In the genomic region with DNA sequence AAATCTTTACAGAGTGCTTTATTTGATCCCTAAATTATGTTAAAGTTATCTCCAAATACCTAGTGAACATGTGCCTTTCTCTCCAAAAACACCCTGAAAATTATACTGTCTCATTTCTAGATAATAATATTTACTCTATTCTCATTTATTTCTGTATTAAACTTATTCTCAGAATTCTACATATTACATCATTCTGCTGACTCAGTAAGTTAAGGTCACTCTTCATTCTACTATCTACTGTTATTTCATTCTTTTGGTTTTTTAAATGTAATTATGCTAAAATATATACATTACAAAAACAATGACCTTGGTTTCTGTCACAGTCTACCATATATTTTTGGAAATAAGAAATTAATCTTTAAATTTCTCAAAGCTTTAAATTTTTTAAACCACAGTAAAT, we compare ENCODE assay signal across 18 cellular contexts.
DNase-seq lines count a peak whose midpoint lies in the region; ATAC-seq, FAIRE-seq and TF ChIP-seq lines count a peak whose summit lies in the region.
"Had no signal": no experiment of that assay in that cellular context is flagged by ENCODE, and none has a peak within 500 bp of the region (broad histone marks: within the 10 kb centered on the region; RNA-seq: fewer than 3 reads in every experiment).

No MANE protein-coding gene starts in this region.

- H3K27me3 ChIP-seq in K562 (ENCODE audit: control insufficient read depth in 2 of 2, insufficient read depth in 2 of 2, low read length in 2 of 2) = no peaks in the 10 kb centered on the region

- FAIRE-seq in A204.1 (lab: Jason Lieb, UNC) (peak; percentile 57), K562 (lab: Jason Lieb, UNC) (no peak), kidney (lab: Jason Lieb, UNC) (peak; percentile 6)
- FAIRE-seq: HTR-8/SVneo had no signal

- TF ChIP-seq CTCF in HEK293 (tag by site-specific recombination; IDR thresholded peaks at IDR 0.05) (no peak), K562 (IDR thresholded peaks at IDR 0.05 in 2 of 3, conservative IDR thresholded peaks at IDR 0.05 in 1 of 3; ENCODE audit: insufficient read depth in 2 of 3, low read depth in 1 of 3, low read length in 3 of 3) (no peak), kidney (IDR thresholded peaks at IDR 0.05; ENCODE audit: borderline replicate concordance, extremely low read depth, insufficient read depth) (no peak)

- H3K9ac ChIP-seq in K562 (ENCODE audit: insufficient read depth in 1 of 2, low read depth in 2 of 2, low read length in 2 of 2) = no peak overlapping the region
- H3K9ac ChIP-seq in kidney (ENCODE audit: low read length in 2 of 2) = no peak overlapping the region

- in situ Hi-C loops in K562 (cut with MboI) = no loop called here

- no peak for TF ChIP-seq EP300 in K562 (IDR thresholded peaks at IDR 0.05; ENCODE audit: low read length)

- no peak for TF ChIP-seq RAD21 in K562 (CRISPR knock-in tag; conservative IDR thresholded peaks at IDR 0.05 in 1 of 2, IDR thresholded peaks at IDR 0.05 in 1 of 2)

- H3K4me3 ChIP-seq in HEK293 (ENCODE audit: low read depth, low read length) = no peak overlapping the region
- H3K4me3 ChIP-seq in K562 = no peak overlapping the region
- H3K4me3 ChIP-seq in kidney (ENCODE audit: low read length in 2 of 2) = no peak overlapping the region
- H3K4me3 ChIP-seq: HAP-1 had no signal

- H4K20me1 ChIP-seq in K562 (replicated peaks; ENCODE audit: control insufficient read depth, insufficient read depth, low read length) = no peaks in the 10 kb centered on the region

- H3K36me3 ChIP-seq in HEK293 (ENCODE audit: control insufficient read depth in 2 of 2, insufficient read depth in 1 of 2, low read length in 2 of 2) = peaks cover 0 to 17% of the 10 kb centered on the region in 2 experiments; a peak in 2 of 3 replicates
- peaks cover 37% of the 10 kb centered on the region for H3K36me3 ChIP-seq in K562 (ENCODE audit: control insufficient read depth, insufficient read depth, low read length)
- peaks cover 0 to 3% of the 10 kb centered on the region in 2 donors for H3K36me3 ChIP-seq in kidney (ENCODE audit: control insufficient read depth in 1 of 2, insufficient read depth in 2 of 2, low read length in 2 of 2)
- H3K36me3 ChIP-seq: HAP-1 had no signal

- no peak overlapping the region for H3K4me2 ChIP-seq in K562 (ENCODE audit: insufficient read depth, low read length)

- H3K4me1 ChIP-seq in HEK293 (ENCODE audit: control insufficient read depth, insufficient read depth, low read length) (no peaks in the 10 kb centered on the region), K562 (replicated peaks in 1 of 2; ENCODE audit: control insufficient read depth in 2 of 2, insufficient read depth in 2 of 2, low read length in 2 of 2) (no peaks in the 10 kb centered on the region), kidney (ENCODE audit: control insufficient read depth in 1 of 2, insufficient read depth in 1 of 2, low read depth in 1 of 2, low read length in 2 of 2) (no peaks in the 10 kb centered on the region)

- no peak for ATAC-seq in K562

- TF ChIP-seq POLR2A in K562 (conservative IDR thresholded peaks at IDR 0.05) = no peak

- POLR2A ChIA-PET in HEK293 (lab: Yijun Ruan, JAX) = no interaction called here
- POLR2A ChIA-PET in K562 (lab: Yijun Ruan, JAX) = interaction anchor here (1.1 kb wide), 1 partner anchor 9 kb away, joined by 4 read pairs; no protein-coding TSS in a partner anchor

- CTCF ChIA-PET in HEK293 (lab: Yijun Ruan, JAX) (interaction anchor here (0.7 kb wide), 1 partner anchor 97 kb away, joined by 3 read pairs; no protein-coding TSS in a partner anchor), K562 (lab: Yijun Ruan, JAX; ENCODE audit: low intra/inter-chr PET ratio) (no interaction called here)

- H3K79me2 ChIP-seq in K562 (ENCODE audit: control insufficient read depth, insufficient read depth, low read length) = no peaks in the 10 kb centered on the region

- DNase-seq in K562 (ENCODE audit: extremely low read depth in 1 of 4, low spot score in 3 of 4) (no peak), kidney (no peak), GM03348 (ENCODE audit: low spot score) (no peak), kidney glomerular epithelial cell (lab: John Stamatoyannopoulos, UW) (no peak), NCI-H128 (lab: John Stamatoyannopoulos, UW; ENCODE audit: unreplicated experiment) (no peak)
- DNase-seq: 8988T; C1 segment of cervical spinal cord; CD4-positive, alpha-beta T cell; COR-L47; DND-41; GF-D8; GOT3; HFFc6; KG1 had no signal

- no TSS peak for BruUV-seq in K562 (replicated peaks; lab: Mats Ljungman, UMichigan)

- no peak overlapping the region for H2AFZ ChIP-seq in K562 (ENCODE audit: low read depth, low read length)

- intact Hi-C loops in K562 (cut with micrococcal nuclease) = no loop called here
- intact Hi-C loops in kidney (cut with DNase I) = no loop called here

- H3K9me3 ChIP-seq in HEK293 (ENCODE audit: control insufficient read depth, insufficient read depth, low read depth, low read length) = no peaks in the 10 kb centered on the region
- no peaks in the 10 kb centered on the region for H3K9me3 ChIP-seq in K562 (replicated peaks; ENCODE audit: control insufficient read depth, insufficient read depth, low read depth, low read length)
- H3K9me3 ChIP-seq in kidney (ENCODE audit: control insufficient read depth in 1 of 2, low read length in 2 of 2) = no peaks in the 10 kb centered on the region
- H3K9me3 ChIP-seq: HAP-1 had no signal

- H3K9me1 ChIP-seq in K562 (ENCODE audit: control insufficient read depth, insufficient read depth, low read length) = no peaks in the 10 kb centered on the region

- H3K27ac ChIP-seq in HEK293 (ENCODE audit: extremely low read depth, low read depth, low read length) (no peak overlapping the region), K562 (ENCODE audit: extremely low read depth, low read depth, low read length) (no peak overlapping the region), kidney (ENCODE audit: low read depth in 2 of 2, low read length in 2 of 2) (no peak overlapping the region)

TF ChIP-seq in HEK293, 187 proteins besides CTCF, POLR2A, EP300 and RAD21 (continues in another document):
- TF ChIP-seq, protein P1, sequence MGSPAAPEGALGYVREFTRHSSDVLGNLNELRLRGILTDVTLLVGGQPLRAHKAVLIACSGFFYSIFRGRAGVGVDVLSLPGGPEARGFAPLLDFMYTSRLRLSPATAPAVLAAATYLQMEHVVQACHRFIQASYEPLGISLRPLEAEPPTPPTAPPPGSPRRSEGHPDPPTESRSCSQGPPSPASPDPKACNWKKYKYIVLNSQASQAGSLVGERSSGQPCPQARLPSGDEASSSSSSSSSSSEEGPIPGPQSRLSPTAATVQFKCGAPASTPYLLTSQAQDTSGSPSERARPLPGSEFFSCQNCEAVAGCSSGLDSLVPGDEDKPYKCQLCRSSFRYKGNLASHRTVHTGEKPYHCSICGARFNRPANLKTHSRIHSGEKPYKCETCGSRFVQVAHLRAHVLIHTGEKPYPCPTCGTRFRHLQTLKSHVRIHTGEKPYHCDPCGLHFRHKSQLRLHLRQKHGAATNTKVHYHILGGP (tag by site-specific recombination; IDR thresholded peaks at IDR 0.05) = 0 out of 2 replicates have a peak, but pooled peaks have one; percentile 15
- TF ChIP-seq, protein P2, sequence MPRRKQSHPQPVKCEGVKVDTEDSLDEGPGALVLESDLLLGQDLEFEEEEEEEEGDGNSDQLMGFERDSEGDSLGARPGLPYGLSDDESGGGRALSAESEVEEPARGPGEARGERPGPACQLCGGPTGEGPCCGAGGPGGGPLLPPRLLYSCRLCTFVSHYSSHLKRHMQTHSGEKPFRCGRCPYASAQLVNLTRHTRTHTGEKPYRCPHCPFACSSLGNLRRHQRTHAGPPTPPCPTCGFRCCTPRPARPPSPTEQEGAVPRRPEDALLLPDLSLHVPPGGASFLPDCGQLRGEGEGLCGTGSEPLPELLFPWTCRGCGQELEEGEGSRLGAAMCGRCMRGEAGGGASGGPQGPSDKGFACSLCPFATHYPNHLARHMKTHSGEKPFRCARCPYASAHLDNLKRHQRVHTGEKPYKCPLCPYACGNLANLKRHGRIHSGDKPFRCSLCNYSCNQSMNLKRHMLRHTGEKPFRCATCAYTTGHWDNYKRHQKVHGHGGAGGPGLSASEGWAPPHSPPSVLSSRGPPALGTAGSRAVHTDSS (tag by site-specific recombination; IDR thresholded peaks at IDR 0.05) = no peak
- TF ChIP-seq BCL11B (tag by site-specific recombination; IDR thresholded peaks at IDR 0.05; ENCODE audit: low read depth) = no peak

TF ChIP-seq in K562, 482 proteins besides CTCF, POLR2A, EP300 and RAD21 (continues in another document):
- TF ChIP-seq GABPB2 (CRISPR knock-in tag; conservative IDR thresholded peaks at IDR 0.05) (no peak), FOXA1 (IDR thresholded peaks at IDR 0.05; ENCODE audit: borderline replicate concordance) (no peak), SLC30A9 (CRISPR knock-in tag; IDR thresholded peaks at IDR 0.05) (no peak), TEAD4 (IDR thresholded peaks at IDR 0.05; ENCODE audit: low read length) (no peak), TEAD4 (CRISPR knock-in tag; IDR thresholded peaks at IDR 0.05; ENCODE audit: borderline replicate concordance) (no peak), MEF2D (tag; conservative IDR thresholded peaks at IDR 0.05; ENCODE audit: low read depth) (no peak)
- TF ChIP-seq, protein P3, sequence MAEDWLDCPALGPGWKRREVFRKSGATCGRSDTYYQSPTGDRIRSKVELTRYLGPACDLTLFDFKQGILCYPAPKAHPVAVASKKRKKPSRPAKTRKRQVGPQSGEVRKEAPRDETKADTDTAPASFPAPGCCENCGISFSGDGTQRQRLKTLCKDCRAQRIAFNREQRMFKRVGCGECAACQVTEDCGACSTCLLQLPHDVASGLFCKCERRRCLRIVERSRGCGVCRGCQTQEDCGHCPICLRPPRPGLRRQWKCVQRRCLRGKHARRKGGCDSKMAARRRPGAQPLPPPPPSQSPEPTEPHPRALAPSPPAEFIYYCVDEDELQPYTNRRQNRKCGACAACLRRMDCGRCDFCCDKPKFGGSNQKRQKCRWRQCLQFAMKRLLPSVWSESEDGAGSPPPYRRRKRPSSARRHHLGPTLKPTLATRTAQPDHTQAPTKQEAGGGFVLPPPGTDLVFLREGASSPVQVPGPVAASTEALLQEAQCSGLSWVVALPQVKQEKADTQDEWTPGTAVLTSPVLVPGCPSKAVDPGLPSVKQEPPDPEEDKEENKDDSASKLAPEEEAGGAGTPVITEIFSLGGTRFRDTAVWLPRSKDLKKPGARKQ (CRISPR knock-in tag; IDR thresholded peaks at IDR 0.05) = no peak
- TF ChIP-seq, protein P4, sequence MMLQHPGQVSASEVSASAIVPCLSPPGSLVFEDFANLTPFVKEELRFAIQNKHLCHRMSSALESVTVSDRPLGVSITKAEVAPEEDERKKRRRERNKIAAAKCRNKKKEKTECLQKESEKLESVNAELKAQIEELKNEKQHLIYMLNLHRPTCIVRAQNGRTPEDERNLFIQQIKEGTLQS (IDR thresholded peaks at IDR 0.05) = peak; percentile 54
- TF ChIP-seq, protein P4 (CRISPR knock-in tag; conservative IDR thresholded peaks at IDR 0.05) = no peak
